In genomic region chr20:58630063-58630462, GRCh38 we compare ENCODE assay signal across 16 cellular contexts. TPM values are rescaled to one million over a fixed set of nuclear protein-coding genes. Genes with fewer than 3 reads are reported as not detected.
DNase-seq lines count a peak whose midpoint lies in the region; ATAC-seq and TF ChIP-seq lines count a peak whose summit lies in the region.
"Had no signal": no experiment of that assay in that cellular context is flagged by ENCODE, and none has a peak within 500 bp of the region (broad histone marks: within the 10 kb centered on the region; RNA-seq: fewer than 3 reads in every experiment).

No MANE protein-coding gene starts in this region.

- H3K79me2 ChIP-seq in PC-9 (ENCODE audit: low read depth): no peaks in the 10 kb centered on the region

- H3K4me1 Mint-ChIP-seq in nephron: peaks cover 61% of the 10 kb centered on the region

- no peaks in the 10 kb centered on the region for H3K36me3 ChIP-seq in PC-9 (ENCODE audit: low read depth)

- no peaks in the 10 kb centered on the region for H3K36me3 Mint-ChIP-seq in nephron (ENCODE audit: low read depth)
- H3K36me3 Mint-ChIP-seq: activated naive CD8-positive, alpha-beta T cell had no signal

- peaks cover 35% of the 10 kb centered on the region for H3K4me1 ChIP-seq in PC-9 (replicated peaks; ENCODE audit: insufficient read depth)

- H3K27me3 Mint-ChIP-seq in nephron (ENCODE audit: low read depth): peaks cover 13% of the 10 kb centered on the region
- H3K27me3 Mint-ChIP-seq: activated naive CD8-positive, alpha-beta T cell had no signal

- H3K27me3 ChIP-seq in PC-9 (ENCODE audit: insufficient read depth, low read depth): no peaks in the 10 kb centered on the region

- peak overlapping the region; percentile 32 to 89 (median 76) for H3K27ac Mint-ChIP-seq in nephron
- H3K27ac Mint-ChIP-seq: activated naive CD8-positive, alpha-beta T cell; dendritic cell treated with granulocyte-macrophage colony-stimulating factor and Interleukin-4, amounts not matched to agents 40 ng/mL and 50 ng/mL, for 4 days had no signal

- no peaks in the 10 kb centered on the region for H3K9me2 ChIP-seq in PC-9 (ENCODE audit: insufficient read depth)

- no TSS peak for BruUV-seq in PC-9 (replicated peaks; lab: Mats Ljungman, UMichigan)

- POLR2A ChIA-PET in PC-9 (lab: Charles Lee; ENCODE audit: unreplicated experiment): interaction anchor here (0.5 kb wide), 1 partner anchor 17 kb away, joined by 3 read pairs; no protein-coding TSS in a partner anchor

- H3K9me3 ChIP-seq in PC-9 (ENCODE audit: insufficient read depth, low read depth): no peaks in the 10 kb centered on the region

- H3K4me2 ChIP-seq in PC-9: peak overlapping the region; percentile 18

- CTCF ChIA-PET in PC-9 (lab: Charles Lee): no interaction called here

- intact Hi-C loops in PC-9 (cut with micrococcal nuclease; ENCODE audit: unreplicated experiment): no loop called here

- TF ChIP-seq CTCF in PC-9 (conservative IDR thresholded peaks at IDR 0.05): no peak
- TF ChIP-seq CTCF in choroid plexus epithelial cell (conservative IDR thresholded peaks at IDR 0.05; ENCODE audit: low read depth, low read length): no peak
- TF ChIP-seq CTCF in nephron (IDR thresholded peaks at IDR 0.05; ENCODE audit: unreplicated experiment in 3 of 3): no peak

- peak; percentile 62 for DNase-seq in Daoy (ENCODE audit: low read depth)
- DNase-seq in PC-9: peak in 1 of 2 experiments; percentile 61
- DNase-seq in choroid plexus epithelial cell (ENCODE audit: low read depth): peak; percentile 44
- DNase-seq in CD1c-positive myeloid dendritic cell (ENCODE audit: extremely low spot score): no peak
- DNase-seq in epidermal melanocyte (ENCODE audit: insufficient read length, low spot score): no peak
- DNase-seq in T1000 (lab: John Stamatoyannopoulos, UW): no peak
- DNase-seq: H7; NCI-H1417; NCI-H524; stimulated activated CD4-positive, alpha-beta T cell treated with anti-CD3 and anti-CD28 coated beads, Interleukin-2, amount 100 ng/mL, for 48 hours; stimulated activated naive CD4-positive, alpha-beta T cell had no signal

- H3K4me3 ChIP-seq in PC-9 (no peak overlapping the region), choroid plexus epithelial cell (ENCODE audit: low read depth, low read length) (no peak overlapping the region)

- H3K4me3 Mint-ChIP-seq in nephron: no peak overlapping the region
- H3K4me3 Mint-ChIP-seq: activated naive CD8-positive, alpha-beta T cell; dendritic cell treated with granulocyte-macrophage colony-stimulating factor and Interleukin-4, amounts not matched to agents 40 ng/mL and 50 ng/mL, for 4 days had no signal

- H3F3A ChIP-seq in PC-9 (ENCODE audit: insufficient read depth, low read depth): peaks cover 9% of the 10 kb centered on the region; the same call in 1 of the 2 replicates

- H3K27ac ChIP-seq in PC-9: peak overlapping the region; percentile 48
- H3K27ac ChIP-seq: C4-2B had no signal

- H4K20me1 ChIP-seq in PC-9 (ENCODE audit: insufficient read depth): no peaks in the 10 kb centered on the region

- no peak for ATAC-seq in HG03442 (IDR thresholded peaks at IDR 0.05; ENCODE audit: unreplicated experiment)

- no peak overlapping the region for H2AFZ ChIP-seq in PC-9

- no peaks in the 10 kb centered on the region for H3K9me3 Mint-ChIP-seq in nephron
- H3K9me3 Mint-ChIP-seq: dendritic cell treated with granulocyte-macrophage colony-stimulating factor and Interleukin-4, amounts not matched to agents 40 ng/mL and 50 ng/mL, for 4 days had no signal

RNA-seq across cellular contexts. Expression of gene STX16, which starts 21.0 kb away (rescaled TPM):
- total RNA-seq in Daoy (2014; rRNA removed; shearing (Covaris generic)): 12.1 and 16.0 TPM in 2 replicates
- 76.3 and 85.5 TPM in 2 replicates for total RNA-seq in PC-9 (2021)

Comparison
In these comparisons a context has a peak if more than half of its experiments do, and no peak if none do; other contexts are left out.
1. DNase-seq: peak in Daoy (single experiment) and choroid plexus epithelial cell (single experiment); none in CD1c-positive myeloid dendritic cell (single experiment), epidermal melanocyte (single experiment) and T1000 (single experiment).